Comparison of ENCODE assay signal across 24 cellular contexts in genomic region chr2:137411556-137411955, GRCh38.
"Had no signal": no experiment of that assay in that cellular context is flagged by ENCODE, and none has a peak within 500 bp of the region (broad histone marks: within the 10 kb centered on the region; RNA-seq: fewer than 3 reads in every experiment).

No MANE protein-coding gene starts in this region.

- ATAC-seq: effector memory CD8-positive, alpha-beta T cell; gastrocnemius medialis; left cardiac atrium; left lung; naive thymus-derived CD8-positive, alpha-beta T cell; right lobe of liver; stimulated activated naive CD8-positive, alpha-beta T cell treated with anti-CD3 and anti-CD28 coated beads, Interleukin-15, amount 100 ng/mL, for 72 hours had no signal

- DNase-seq: caudate nucleus; cerebellar nuclear complex; cortex of kidney; effector memory CD8-positive, alpha-beta T cell; foreskin fibroblast; gastrocnemius medialis; head of caudate nucleus; left cardiac atrium; left lung; mesenchymal stem cell; naive thymus-derived CD8-positive, alpha-beta T cell; nephron progenitor cell; nucleus accumbens; ovary; right lobe of liver; small intestine; stimulated activated CD4-positive, alpha-beta T cell treated with anti-CD3 and anti-CD28 coated beads, Interleukin-12 subunit alpha, Interleukin-12 subunit beta, amount 100 ng/mL, for 4 hours; stimulated activated CD4-positive, alpha-beta T cell treated with anti-CD3 and anti-CD28 coated beads, Interleukin-1b, Interleukin-23, amount 100 ng/mL, for 48 hours; stimulated activated CD4-positive, alpha-beta T cell treated with anti-CD3 and anti-CD28 coated beads, Interleukin-4, amount 100 ng/mL, for 1 hour; stimulated activated CD8-positive, alpha-beta memory T cell treated with anti-CD3 and anti-CD28 coated beads, Interleukin-4, amount 100 ng/mL, for 48 hours; stimulated activated naive CD4-positive, alpha-beta T cell; stimulated activated naive CD8-positive, alpha-beta T cell treated with anti-CD3 and anti-CD28 coated beads, Interleukin-15, amount 100 ng/mL, for 72 hours; transverse colon had no signal

- H3K36me3 ChIP-seq: gastrocnemius medialis, left lung, ovary, right lobe of liver, suprapubic skin, transverse colon had no signal

- H3K4me3 ChIP-seq: gastrocnemius medialis, left lung, ovary, right lobe of liver, suprapubic skin, transverse colon had no signal

- H3K27me3 ChIP-seq: gastrocnemius medialis, left lung, ovary, right lobe of liver, suprapubic skin, transverse colon had no signal

- H3K9me3 ChIP-seq: gastrocnemius medialis, left lung, ovary, right lobe of liver, suprapubic skin, transverse colon had no signal

- H3K4me1 ChIP-seq: gastrocnemius medialis, left lung, right lobe of liver, suprapubic skin, transverse colon had no signal

- H3K27ac ChIP-seq: gastrocnemius medialis, left lung, ovary, right lobe of liver, suprapubic skin, transverse colon had no signal
